Comparison of ENCODE assay signal across 1 cellular context in the genomic region with DNA sequence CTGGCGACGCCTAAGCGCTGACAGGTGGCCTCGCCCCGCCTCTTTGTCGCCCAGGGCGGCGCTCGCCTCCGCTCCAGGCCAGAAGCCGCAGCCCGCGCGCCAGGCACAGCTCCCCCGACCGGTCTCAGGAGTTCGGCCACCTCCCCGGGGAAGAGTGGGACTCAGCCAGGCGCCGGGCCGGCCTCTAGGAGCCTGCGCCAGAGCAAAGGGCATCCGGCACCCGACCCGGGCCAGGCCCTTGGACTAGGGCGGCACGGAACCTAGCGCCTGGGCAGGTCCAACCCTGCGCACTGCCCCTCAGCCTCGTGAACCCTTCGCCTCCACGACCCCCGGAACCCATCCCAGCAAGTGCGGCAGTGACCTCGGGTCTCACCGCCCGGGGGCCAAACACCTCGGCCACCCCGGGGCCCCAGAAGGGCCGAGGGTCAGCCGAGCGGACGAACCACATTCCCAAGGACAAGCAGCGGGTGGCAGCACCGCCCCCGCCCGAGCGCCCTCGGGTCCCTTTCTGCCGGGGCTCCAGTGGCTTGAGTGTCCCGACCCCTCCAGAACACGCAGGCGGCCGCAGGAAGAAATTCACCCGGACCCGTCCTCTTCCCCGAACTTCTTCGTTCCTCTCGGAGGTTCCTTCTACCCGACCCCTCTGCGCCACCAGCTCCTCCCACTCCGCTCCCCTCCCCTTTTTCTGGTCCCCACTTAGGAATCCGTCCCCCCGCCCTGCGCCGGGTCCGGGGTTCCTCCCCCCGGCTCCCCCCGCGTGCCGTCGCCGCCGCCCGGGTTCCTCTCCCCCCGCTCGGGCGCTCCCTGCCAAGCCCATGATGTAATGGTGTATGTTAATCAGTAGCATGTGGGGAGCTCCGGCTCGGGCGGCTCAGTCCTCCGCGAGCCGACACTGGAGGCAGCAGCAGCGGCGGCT.
A peak's percentile ranks its signal among the peaks of the same experiment; 100 is the strongest.
TF ChIP-seq lines count a peak whose summit lies in the region.

No MANE protein-coding gene starts in this region.

TF ChIP-seq in HepG2, 621 proteins besides CTCF, POLR2A, EP300 and RAD21 (continues in another document):
- TF ChIP-seq, protein P1, sequence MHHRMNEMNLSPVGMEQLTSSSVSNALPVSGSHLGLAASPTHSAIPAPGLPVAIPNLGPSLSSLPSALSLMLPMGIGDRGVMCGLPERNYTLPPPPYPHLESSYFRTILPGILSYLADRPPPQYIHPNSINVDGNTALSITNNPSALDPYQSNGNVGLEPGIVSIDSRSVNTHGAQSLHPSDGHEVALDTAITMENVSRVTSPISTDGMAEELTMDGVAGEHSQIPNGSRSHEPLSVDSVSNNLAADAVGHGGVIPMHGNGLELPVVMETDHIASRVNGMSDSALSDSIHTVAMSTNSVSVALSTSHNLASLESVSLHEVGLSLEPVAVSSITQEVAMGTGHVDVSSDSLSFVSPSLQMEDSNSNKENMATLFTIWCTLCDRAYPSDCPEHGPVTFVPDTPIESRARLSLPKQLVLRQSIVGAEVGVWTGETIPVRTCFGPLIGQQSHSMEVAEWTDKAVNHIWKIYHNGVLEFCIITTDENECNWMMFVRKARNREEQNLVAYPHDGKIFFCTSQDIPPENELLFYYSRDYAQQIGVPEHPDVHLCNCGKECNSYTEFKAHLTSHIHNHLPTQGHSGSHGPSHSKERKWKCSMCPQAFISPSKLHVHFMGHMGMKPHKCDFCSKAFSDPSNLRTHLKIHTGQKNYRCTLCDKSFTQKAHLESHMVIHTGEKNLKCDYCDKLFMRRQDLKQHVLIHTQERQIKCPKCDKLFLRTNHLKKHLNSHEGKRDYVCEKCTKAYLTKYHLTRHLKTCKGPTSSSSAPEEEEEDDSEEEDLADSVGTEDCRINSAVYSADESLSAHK (CRISPR knock-in tag; IDR thresholded peaks at IDR 0.05; ENCODE audit: borderline replicate concordance): no peak
- TF ChIP-seq RBM22 (optimal IDR thresholded peaks at IDR 0.05; ENCODE audit: low read length) (no peak), NFKB2 (CRISPR knock-in tag; IDR thresholded peaks at IDR 0.05; ENCODE audit: borderline replicate concordance) (peak; percentile 59; the same call in 1 of the 2 replicates), THAP11 (CRISPR knock-in tag; IDR thresholded peaks at IDR 0.05) (peak; percentile 41; the same call in 1 of the 2 replicates), ZNF879 (CRISPR knock-in tag; IDR thresholded peaks at IDR 0.05) (peak; percentile 29; the same call in 1 of the 2 replicates), SMAD1 (CRISPR knock-in tag; IDR thresholded peaks at IDR 0.05; ENCODE audit: borderline replicate concordance, low read depth) (peak; percentile 82; the same call in 1 of the 2 replicates), ZNF672 (CRISPR knock-in tag; IDR thresholded peaks at IDR 0.05) (no peak), SMYD3 (CRISPR knock-in tag; IDR thresholded peaks at IDR 0.05) (no peak), ZNF75D (CRISPR knock-in tag; IDR thresholded peaks at IDR 0.05; ENCODE audit: borderline replicate concordance) (no peak), ZNF274 (CRISPR knock-in tag; IDR thresholded peaks at IDR 0.05) (peak; percentile 80; the same call in 1 of the 2 replicates), ZFYVE20 (CRISPR knock-in tag; IDR thresholded peaks at IDR 0.05; ENCODE audit: borderline replicate concordance, low read depth) (0 out of 2 replicates have a peak, but pooled peaks have one; percentile 30), ZNF326 (CRISPR knock-in tag; IDR thresholded peaks at IDR 0.05; ENCODE audit: borderline replicate concordance) (no peak), ZSCAN21 (CRISPR knock-in tag; IDR thresholded peaks at IDR 0.05; ENCODE audit: borderline replicate concordance) (peak; percentile 93), ZNF772 (CRISPR knock-in tag; IDR thresholded peaks at IDR 0.05) (0 out of 2 replicates have a peak, but pooled peaks have one; percentile 57), HOXA9 (CRISPR knock-in tag; IDR thresholded peaks at IDR 0.05; ENCODE audit: borderline replicate concordance) (no peak), ZNF776 (CRISPR knock-in tag; IDR thresholded peaks at IDR 0.05) (peak; percentile 85; the same call in 1 of the 2 replicates), JUNB (CRISPR knock-in tag; IDR thresholded peaks at IDR 0.05; ENCODE audit: borderline replicate concordance) (no peak), ZNF607 (CRISPR knock-in tag; IDR thresholded peaks at IDR 0.05; ENCODE audit: borderline replicate concordance) (peak; percentile 78), ZNF7 (CRISPR knock-in tag; IDR thresholded peaks at IDR 0.05) (no peak), NCOA1 (CRISPR knock-in tag; IDR thresholded peaks at IDR 0.05) (peak; percentile 80), ZNF30 (CRISPR knock-in tag; IDR thresholded peaks at IDR 0.05) (no peak), ZNF562 (CRISPR knock-in tag; IDR thresholded peaks at IDR 0.05; ENCODE audit: borderline replicate concordance) (no peak), BCL6 (CRISPR knock-in tag; IDR thresholded peaks at IDR 0.05) (peak; percentile 68; the same call in 1 of the 2 replicates), TP53 (CRISPR knock-in tag; conservative IDR thresholded peaks at IDR 0.05) (0 out of 2 replicates have a peak, but pooled peaks have one; percentile 32), RXRA (CRISPR knock-in tag; IDR thresholded peaks at IDR 0.05) (peak; percentile 78; the same call in 1 of the 2 replicates), HNRNPH1 (optimal IDR thresholded peaks at IDR 0.05; ENCODE audit: low read depth, low read length) (no peak), FOSL2 (CRISPR knock-in tag; IDR thresholded peaks at IDR 0.05) (peak; percentile 46), KDM5A (IDR thresholded peaks at IDR 0.05; ENCODE audit: borderline replicate concordance, low read length) (peak; percentile 11; the same call in 1 of the 2 replicates), ZNF260 (CRISPR knock-in tag; IDR thresholded peaks at IDR 0.05; ENCODE audit: borderline replicate concordance, low read depth) (0 out of 2 replicates have a peak, but pooled peaks have one; percentile 74), BRD4 (CRISPR knock-in tag; IDR thresholded peaks at IDR 0.05) (peak; percentile 38), ZNF792 (CRISPR knock-in tag; IDR thresholded peaks at IDR 0.05) (peak; percentile 40; the same call in 1 of the 2 replicates), ZNF441 (CRISPR knock-in tag; IDR thresholded peaks at IDR 0.05; ENCODE audit: borderline replicate concordance) (peak; percentile 29; the same call in 1 of the 2 replicates), ZNF350 (CRISPR knock-in tag; IDR thresholded peaks at IDR 0.05; ENCODE audit: borderline replicate concordance, low read depth) (peak; percentile 71; the same call in 1 of the 2 replicates), KLF6 (CRISPR knock-in tag; IDR thresholded peaks at IDR 0.05) (peak; percentile 48), ZNF543 (CRISPR knock-in tag; IDR thresholded peaks at IDR 0.05) (peak; percentile 24; the same call in 1 of the 2 replicates), ZNF552 (CRISPR knock-in tag; IDR thresholded peaks at IDR 0.05; ENCODE audit: borderline replicate concordance) (no peak)
- TF ChIP-seq, protein P2, sequence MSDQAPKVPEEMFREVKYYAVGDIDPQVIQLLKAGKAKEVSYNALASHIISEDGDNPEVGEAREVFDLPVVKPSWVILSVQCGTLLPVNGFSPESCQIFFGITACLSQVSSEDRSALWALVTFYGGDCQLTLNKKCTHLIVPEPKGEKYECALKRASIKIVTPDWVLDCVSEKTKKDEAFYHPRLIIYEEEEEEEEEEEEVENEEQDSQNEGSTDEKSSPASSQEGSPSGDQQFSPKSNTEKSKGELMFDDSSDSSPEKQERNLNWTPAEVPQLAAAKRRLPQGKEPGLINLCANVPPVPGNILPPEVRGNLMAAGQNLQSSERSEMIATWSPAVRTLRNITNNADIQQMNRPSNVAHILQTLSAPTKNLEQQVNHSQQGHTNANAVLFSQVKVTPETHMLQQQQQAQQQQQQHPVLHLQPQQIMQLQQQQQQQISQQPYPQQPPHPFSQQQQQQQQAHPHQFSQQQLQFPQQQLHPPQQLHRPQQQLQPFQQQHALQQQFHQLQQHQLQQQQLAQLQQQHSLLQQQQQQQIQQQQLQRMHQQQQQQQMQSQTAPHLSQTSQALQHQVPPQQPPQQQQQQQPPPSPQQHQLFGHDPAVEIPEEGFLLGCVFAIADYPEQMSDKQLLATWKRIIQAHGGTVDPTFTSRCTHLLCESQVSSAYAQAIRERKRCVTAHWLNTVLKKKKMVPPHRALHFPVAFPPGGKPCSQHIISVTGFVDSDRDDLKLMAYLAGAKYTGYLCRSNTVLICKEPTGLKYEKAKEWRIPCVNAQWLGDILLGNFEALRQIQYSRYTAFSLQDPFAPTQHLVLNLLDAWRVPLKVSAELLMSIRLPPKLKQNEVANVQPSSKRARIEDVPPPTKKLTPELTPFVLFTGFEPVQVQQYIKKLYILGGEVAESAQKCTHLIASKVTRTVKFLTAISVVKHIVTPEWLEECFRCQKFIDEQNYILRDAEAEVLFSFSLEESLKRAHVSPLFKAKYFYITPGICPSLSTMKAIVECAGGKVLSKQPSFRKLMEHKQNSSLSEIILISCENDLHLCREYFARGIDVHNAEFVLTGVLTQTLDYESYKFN (CRISPR knock-in tag; conservative IDR thresholded peaks at IDR 0.05): peak; percentile 76
- TF ChIP-seq, protein P3, sequence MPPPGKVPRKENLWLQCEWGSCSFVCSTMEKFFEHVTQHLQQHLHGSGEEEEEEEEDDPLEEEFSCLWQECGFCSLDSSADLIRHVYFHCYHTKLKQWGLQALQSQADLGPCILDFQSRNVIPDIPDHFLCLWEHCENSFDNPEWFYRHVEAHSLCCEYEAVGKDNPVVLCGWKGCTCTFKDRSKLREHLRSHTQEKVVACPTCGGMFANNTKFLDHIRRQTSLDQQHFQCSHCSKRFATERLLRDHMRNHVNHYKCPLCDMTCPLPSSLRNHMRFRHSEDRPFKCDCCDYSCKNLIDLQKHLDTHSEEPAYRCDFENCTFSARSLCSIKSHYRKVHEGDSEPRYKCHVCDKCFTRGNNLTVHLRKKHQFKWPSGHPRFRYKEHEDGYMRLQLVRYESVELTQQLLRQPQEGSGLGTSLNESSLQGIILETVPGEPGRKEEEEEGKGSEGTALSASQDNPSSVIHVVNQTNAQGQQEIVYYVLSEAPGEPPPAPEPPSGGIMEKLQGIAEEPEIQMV (CRISPR knock-in tag; IDR thresholded peaks at IDR 0.05; ENCODE audit: low read depth): no peak; the same call in 1 of the 2 replicates
- TF ChIP-seq, protein P4, sequence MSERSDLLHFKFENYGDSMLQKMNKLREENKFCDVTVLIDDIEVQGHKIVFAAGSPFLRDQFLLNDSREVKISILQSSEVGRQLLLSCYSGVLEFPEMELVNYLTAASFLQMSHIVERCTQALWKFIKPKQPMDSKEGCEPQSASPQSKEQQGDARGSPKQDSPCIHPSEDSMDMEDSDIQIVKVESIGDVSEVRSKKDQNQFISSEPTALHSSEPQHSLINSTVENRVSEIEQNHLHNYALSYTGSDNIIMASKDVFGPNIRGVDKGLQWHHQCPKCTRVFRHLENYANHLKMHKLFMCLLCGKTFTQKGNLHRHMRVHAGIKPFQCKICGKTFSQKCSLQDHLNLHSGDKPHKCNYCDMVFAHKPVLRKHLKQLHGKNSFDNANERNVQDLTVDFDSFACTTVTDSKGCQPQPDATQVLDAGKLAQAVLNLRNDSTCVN (CRISPR knock-in tag; IDR thresholded peaks at IDR 0.05; ENCODE audit: borderline replicate concordance): 0 out of 2 replicates have a peak, but pooled peaks have one; percentile 48
- TF ChIP-seq, protein P5, sequence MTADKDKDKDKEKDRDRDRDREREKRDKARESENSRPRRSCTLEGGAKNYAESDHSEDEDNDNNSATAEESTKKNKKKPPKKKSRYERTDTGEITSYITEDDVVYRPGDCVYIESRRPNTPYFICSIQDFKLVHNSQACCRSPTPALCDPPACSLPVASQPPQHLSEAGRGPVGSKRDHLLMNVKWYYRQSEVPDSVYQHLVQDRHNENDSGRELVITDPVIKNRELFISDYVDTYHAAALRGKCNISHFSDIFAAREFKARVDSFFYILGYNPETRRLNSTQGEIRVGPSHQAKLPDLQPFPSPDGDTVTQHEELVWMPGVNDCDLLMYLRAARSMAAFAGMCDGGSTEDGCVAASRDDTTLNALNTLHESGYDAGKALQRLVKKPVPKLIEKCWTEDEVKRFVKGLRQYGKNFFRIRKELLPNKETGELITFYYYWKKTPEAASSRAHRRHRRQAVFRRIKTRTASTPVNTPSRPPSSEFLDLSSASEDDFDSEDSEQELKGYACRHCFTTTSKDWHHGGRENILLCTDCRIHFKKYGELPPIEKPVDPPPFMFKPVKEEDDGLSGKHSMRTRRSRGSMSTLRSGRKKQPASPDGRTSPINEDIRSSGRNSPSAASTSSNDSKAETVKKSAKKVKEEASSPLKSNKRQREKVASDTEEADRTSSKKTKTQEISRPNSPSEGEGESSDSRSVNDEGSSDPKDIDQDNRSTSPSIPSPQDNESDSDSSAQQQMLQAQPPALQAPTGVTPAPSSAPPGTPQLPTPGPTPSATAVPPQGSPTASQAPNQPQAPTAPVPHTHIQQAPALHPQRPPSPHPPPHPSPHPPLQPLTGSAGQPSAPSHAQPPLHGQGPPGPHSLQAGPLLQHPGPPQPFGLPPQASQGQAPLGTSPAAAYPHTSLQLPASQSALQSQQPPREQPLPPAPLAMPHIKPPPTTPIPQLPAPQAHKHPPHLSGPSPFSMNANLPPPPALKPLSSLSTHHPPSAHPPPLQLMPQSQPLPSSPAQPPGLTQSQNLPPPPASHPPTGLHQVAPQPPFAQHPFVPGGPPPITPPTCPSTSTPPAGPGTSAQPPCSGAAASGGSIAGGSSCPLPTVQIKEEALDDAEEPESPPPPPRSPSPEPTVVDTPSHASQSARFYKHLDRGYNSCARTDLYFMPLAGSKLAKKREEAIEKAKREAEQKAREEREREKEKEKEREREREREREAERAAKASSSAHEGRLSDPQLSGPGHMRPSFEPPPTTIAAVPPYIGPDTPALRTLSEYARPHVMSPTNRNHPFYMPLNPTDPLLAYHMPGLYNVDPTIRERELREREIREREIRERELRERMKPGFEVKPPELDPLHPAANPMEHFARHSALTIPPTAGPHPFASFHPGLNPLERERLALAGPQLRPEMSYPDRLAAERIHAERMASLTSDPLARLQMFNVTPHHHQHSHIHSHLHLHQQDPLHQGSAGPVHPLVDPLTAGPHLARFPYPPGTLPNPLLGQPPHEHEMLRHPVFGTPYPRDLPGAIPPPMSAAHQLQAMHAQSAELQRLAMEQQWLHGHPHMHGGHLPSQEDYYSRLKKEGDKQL (CRISPR knock-in tag; IDR thresholded peaks at IDR 0.05; ENCODE audit: low read depth): no peak
- TF ChIP-seq, protein P6, sequence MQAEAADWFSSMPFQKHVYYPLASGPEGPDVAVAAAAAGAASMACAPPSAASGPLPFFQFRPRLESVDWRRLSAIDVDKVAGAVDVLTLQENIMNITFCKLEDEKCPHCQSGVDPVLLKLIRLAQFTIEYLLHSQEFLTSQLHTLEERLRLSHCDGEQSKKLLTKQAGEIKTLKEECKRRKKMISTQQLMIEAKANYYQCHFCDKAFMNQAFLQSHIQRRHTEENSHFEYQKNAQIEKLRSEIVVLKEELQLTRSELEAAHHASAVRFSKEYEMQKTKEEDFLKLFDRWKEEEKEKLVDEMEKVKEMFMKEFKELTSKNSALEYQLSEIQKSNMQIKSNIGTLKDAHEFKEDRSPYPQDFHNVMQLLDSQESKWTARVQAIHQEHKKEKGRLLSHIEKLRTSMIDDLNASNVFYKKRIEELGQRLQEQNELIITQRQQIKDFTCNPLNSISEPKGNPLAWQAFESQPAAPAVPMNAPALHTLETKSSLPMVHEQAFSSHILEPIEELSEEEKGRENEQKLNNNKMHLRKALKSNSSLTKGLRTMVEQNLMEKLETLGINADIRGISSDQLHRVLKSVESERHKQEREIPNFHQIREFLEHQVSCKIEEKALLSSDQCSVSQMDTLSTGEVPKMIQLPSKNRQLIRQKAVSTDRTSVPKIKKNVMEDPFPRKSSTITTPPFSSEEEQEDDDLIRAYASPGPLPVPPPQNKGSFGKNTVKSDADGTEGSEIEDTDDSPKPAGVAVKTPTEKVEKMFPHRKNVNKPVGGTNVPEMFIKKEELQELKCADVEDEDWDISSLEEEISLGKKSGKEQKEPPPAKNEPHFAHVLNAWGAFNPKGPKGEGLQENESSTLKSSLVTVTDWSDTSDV (CRISPR knock-in tag; IDR thresholded peaks at IDR 0.05): peak; percentile 73
